Comparison of ENCODE assay signal across 11 cellular contexts in the genomic region with DNA sequence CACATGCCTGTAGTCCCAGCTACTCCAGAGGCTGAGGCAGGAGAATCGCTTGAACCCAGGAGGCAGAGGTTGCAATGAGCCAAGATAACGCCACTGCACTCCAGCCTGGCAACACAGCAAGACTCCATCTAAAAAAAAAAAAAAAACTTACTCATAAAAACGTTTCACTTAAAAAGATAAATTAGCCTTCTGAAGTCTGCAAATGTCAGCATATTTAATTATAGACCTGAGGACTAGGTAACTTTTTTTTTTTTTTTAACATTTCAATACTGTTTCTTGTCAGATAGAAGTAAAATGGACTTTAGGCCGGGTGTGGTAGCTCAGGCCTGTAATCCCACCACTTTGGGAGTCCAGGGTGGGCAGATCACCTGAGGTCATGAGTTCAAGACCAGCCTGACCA. TPM values are rescaled to one million over a fixed set of nuclear protein-coding genes. Genes with fewer than 3 reads are reported as not detected.
"Had no signal": no experiment of that assay in that cellular context is flagged by ENCODE, and none has a peak within 500 bp of the region (broad histone marks: within the 10 kb centered on the region; RNA-seq: fewer than 3 reads in every experiment).

No MANE protein-coding gene starts in this region.

RNA-seq across cellular contexts. Expression of gene SLC25A2, which starts 13.1 kb away (rescaled TPM):
- total RNA-seq: activated naive CD4-positive, alpha-beta T cell treated with anti-CD3 and anti-CD28 coated beads for 36 hours; ascending aorta; body of pancreas; cardiac septum had no signal

RNA-seq across cellular contexts. Expression of gene PCDHGA1, which starts 13.4 kb away (rescaled TPM):
- total RNA-seq: activated CD4-positive, alpha-beta memory T cell treated with anti-CD3 and anti-CD28 coated beads for 36 hours; activated naive CD4-positive, alpha-beta T cell treated with anti-CD3 and anti-CD28 coated beads for 36 hours; activated naive CD8-positive, alpha-beta T cell treated with anti-CD3 and anti-CD28 coated beads for 36 hours; ascending aorta had no signal

RNA-seq across cellular contexts. Expression of gene PCDHGA2, which starts 21.6 kb away (rescaled TPM):
- total RNA-seq: activated CD4-positive, alpha-beta memory T cell treated with anti-CD3 and anti-CD28 coated beads for 36 hours; activated CD8-positive, alpha-beta T cell treated with anti-CD3 and anti-CD28 coated beads for 36 hours; activated naive CD4-positive, alpha-beta T cell treated with anti-CD3 and anti-CD28 coated beads for 36 hours; activated naive CD4-positive, alpha-beta T cell treated with anti-CD3 and anti-CD28 coated beads, Interleukin-2, amount 50 U/mL, for 72 hours; activated naive CD8-positive, alpha-beta T cell treated with anti-CD3 and anti-CD28 coated beads for 36 hours; activated T-helper 17 cell treated with anti-CD3 and anti-CD28 coated beads, Interleukin-2, amount 50 U/mL, for 72 hours had no signal

RNA-seq across cellular contexts. Expression of gene PCDHGA3, which starts 26.7 kb away (rescaled TPM):
- total RNA-seq: activated CD4-positive, alpha-beta memory T cell treated with anti-CD3 and anti-CD28 coated beads for 36 hours; activated CD8-positive, alpha-beta memory T cell treated with anti-CD3 and anti-CD28 coated beads for 36 hours; activated CD8-positive, alpha-beta T cell treated with anti-CD3 and anti-CD28 coated beads for 36 hours; activated naive CD4-positive, alpha-beta T cell treated with anti-CD3 and anti-CD28 coated beads for 36 hours; activated naive CD4-positive, alpha-beta T cell treated with anti-CD3 and anti-CD28 coated beads, Interleukin-2, amount 50 U/mL, for 72 hours; activated naive CD8-positive, alpha-beta T cell treated with anti-CD3 and anti-CD28 coated beads for 36 hours; activated T-cell treated with anti-CD3 and anti-CD28 coated beads, Interleukin-2, amount 50 U/mL, for 4 hours had no signal
